Comparison of ENCODE assay signal across 1 cellular context in genomic region chr18:2955966-2956521, GRCh38.
TF ChIP-seq lines count a peak whose summit lies in the region.

No MANE protein-coding gene starts in this region.

TF ChIP-seq in HepG2, 621 proteins besides CTCF, POLR2A, EP300 and RAD21:
- no peak for TF ChIP-seq ZNF598 (CRISPR knock-in tag; IDR thresholded peaks at IDR 0.05; ENCODE audit: borderline replicate concordance)
TF ChIP-seq in HepG2: peak in this region for 0.
